8 cellular contexts compared by ENCODE assay signal in genomic region chr6:37536462-37537225, GRCh38. TPM values are rescaled to one million over a fixed set of nuclear protein-coding genes. Genes with fewer than 3 reads are reported as not detected.
DNase-seq lines count a peak whose midpoint lies in the region; ATAC-seq and TF ChIP-seq lines count a peak whose summit lies in the region.

No MANE protein-coding gene starts in this region.

- no peak for ATAC-seq in Right ventricle myocardium inferior

- in situ Hi-C loops in astrocyte of the cerebellum (cut with HindIII; ENCODE audit: low sequenced_read_pairs): no loop called here

- no peak overlapping the region for H3K27ac Mint-ChIP-seq in mesothelial cell of epicardium

- TF ChIP-seq CTCF in astrocyte of the cerebellum (IDR thresholded peaks at IDR 0.05; ENCODE audit: low read depth, low read length, missing control alignments) (no peak), mesothelial cell of epicardium (IDR thresholded peaks at IDR 0.05; ENCODE audit: unreplicated experiment) (no peak)

- H3K36me3 Mint-ChIP-seq in mesothelial cell of epicardium: no peaks in the 10 kb centered on the region

- intact Hi-C loops in Right ventricle myocardium inferior (cut with DNase I): no loop called here
- intact Hi-C loops in cardiac septum (cut with DNase I): no loop called here

- peak overlapping the region; percentile 61 for H3K4me3 Mint-ChIP-seq in mesothelial cell of epicardium

- peaks cover 19% of the 10 kb centered on the region for H3K4me1 Mint-ChIP-seq in mesothelial cell of epicardium

- H3K4me3 ChIP-seq in astrocyte of the cerebellum (ENCODE audit: low read depth, low read length): peak overlapping the region; percentile 25

- no peaks in the 10 kb centered on the region for H3K9me3 Mint-ChIP-seq in mesothelial cell of epicardium

- H3K27me3 Mint-ChIP-seq in mesothelial cell of epicardium (ENCODE audit: low read depth): peaks cover 68% of the 10 kb centered on the region

- DNase-seq in Right ventricle myocardium inferior (ENCODE audit: missing footprints) (peak; percentile 31), cardiac septum (ENCODE audit: low spot score) (no peak), astrocyte of the cerebellum (ENCODE audit: low read depth) (no peak), mesothelial cell of epicardium (ENCODE audit: low spot score in 2 of 2, unreplicated experiment in 2 of 2) (peak in 1 of 2 experiments; percentile 45), NCI-H2029 treated with DMSO at 0.1 percent for 48 hours (lab: John Stamatoyannopoulos, UW) (no peak), SHP77 treated with DMSO at 0.1 percent for 48 hours (lab: John Stamatoyannopoulos, UW) (no peak), HPDE6-E6E7 (ENCODE audit: extremely low spot score) (no peak), activated gamma-delta T cell treated with Interleukin-2 at 50 U/mL for 16 hours (no peak)

RNA-seq across cellular contexts. Expression of gene CCDC167, which starts 37.0 kb away (rescaled TPM):
- total RNA-seq in Right ventricle myocardium inferior (27.1 TPM), cardiac septum (28.0 TPM), mesothelial cell of epicardium (23.8 to 26.0 TPM (median 24.8 TPM) in 3 replicates)
